15 cellular contexts compared by ENCODE assay signal in the genomic region with DNA sequence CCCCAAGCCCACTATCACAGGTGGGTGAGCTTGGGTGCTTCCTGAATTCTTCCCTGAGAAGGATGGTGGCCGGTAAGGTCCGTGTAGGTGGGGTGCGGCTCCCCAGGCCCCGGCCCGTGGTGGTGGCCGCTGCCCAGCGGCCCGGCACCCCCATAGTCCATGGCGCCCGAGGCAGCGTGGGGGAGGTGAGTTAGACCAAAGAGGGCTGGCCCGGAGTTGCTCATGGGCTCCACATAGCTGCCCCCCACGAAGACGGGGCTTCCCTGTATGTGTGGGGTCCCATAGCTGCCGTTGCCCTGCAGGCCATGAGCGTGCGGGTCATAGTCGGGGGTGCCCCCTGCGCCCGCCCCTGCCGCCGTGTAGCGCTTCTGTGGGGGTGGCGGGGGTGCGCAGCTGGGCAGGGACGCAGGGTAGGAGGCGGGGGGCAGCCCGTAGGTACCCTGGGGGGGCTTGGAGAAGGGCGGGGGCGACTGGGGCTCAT. TPM values are rescaled to one million over a fixed set of nuclear protein-coding genes. Genes with fewer than 3 reads are reported as not detected.
DNase-seq lines count a peak whose midpoint lies in the region; ATAC-seq, FAIRE-seq and TF ChIP-seq lines count a peak whose summit lies in the region.
"Had no signal": no experiment of that assay in that cellular context is flagged by ENCODE, and none has a peak within 500 bp of the region (broad histone marks: within the 10 kb centered on the region; RNA-seq: fewer than 3 reads in every experiment).

No MANE protein-coding gene starts in this region.

- CTCF ChIA-PET in AG04450 (lab: Charles Lee) = interaction anchor here (0.6 to 3.8 kb wide), 5 partner anchors 11 to 385 kb away, joined by 3 to 18 read pairs (median 7); no protein-coding TSS in a partner anchor

- peak overlapping the region; percentile 76 for H3K4me2 ChIP-seq in keratinocyte (ENCODE audit: control insufficient read depth, extremely low read depth, insufficient read depth, low read depth, low read length)

- peaks cover 73% of the 10 kb centered on the region for H3K4me1 Mint-ChIP-seq in progenitor cell of endocrine pancreas (ENCODE audit: low read depth)

- peaks cover 39% of the 10 kb centered on the region for H3K4me1 ChIP-seq in keratinocyte (ENCODE audit: control insufficient read depth, extremely low read depth, insufficient read depth, low read length)

- H3K9me3 ChIP-seq in AG04450 (ENCODE audit: control insufficient read depth, insufficient read depth, low read length) (no peaks in the 10 kb centered on the region), keratinocyte (ENCODE audit: control insufficient read depth, low read depth, low read length) (no peaks in the 10 kb centered on the region)

- H3K9ac ChIP-seq in keratinocyte (ENCODE audit: control insufficient read depth, extremely low read depth, insufficient read depth, low read length) = peak overlapping the region; percentile 71

- in situ Hi-C loops in brain microvascular endothelial cell (cut with HindIII; ENCODE audit: low pct_ligation_motif_present, low sequenced_read_pairs) = no loop called here

- peak overlapping the region; percentile 54 for H3K4me3 ChIP-seq in AG04450 (ENCODE audit: low read depth, low read length)
- peak overlapping the region; percentile 26 for H3K4me3 ChIP-seq in brain microvascular endothelial cell (ENCODE audit: low read depth, low read length)
- H3K4me3 ChIP-seq in keratinocyte (ENCODE audit: control insufficient read depth in 2 of 3, extremely low read depth in 1 of 3, insufficient read depth in 2 of 3, low read depth in 1 of 3, low read length in 3 of 3) = peak overlapping the region in 1 of 3 experiments; percentile 20

- TF ChIP-seq CTCF in AG04450 (IDR thresholded peaks at IDR 0.05; ENCODE audit: low read depth, low read length) (no peak), brain microvascular endothelial cell (IDR thresholded peaks at IDR 0.05; ENCODE audit: low read depth, low read length, missing control alignments) (no peak), keratinocyte (optimal IDR thresholded peaks at IDR 0.05 in 1 of 3, IDR thresholded peaks at IDR 0.05 in 1 of 3, conservative IDR thresholded peaks at IDR 0.05 in 1 of 3; ENCODE audit: extremely low read depth in 1 of 3, insufficient read depth in 2 of 3, low read length in 3 of 3) (no peak), progenitor cell of endocrine pancreas (IDR thresholded peaks at IDR 0.05; ENCODE audit: unreplicated experiment) (no peak)

- H3K27ac ChIP-seq in AG04450 (ENCODE audit: low read depth, low read length) (peak overlapping the region; percentile 95), brain microvascular endothelial cell (no peak overlapping the region), keratinocyte (ENCODE audit: control insufficient read depth, insufficient read depth, low read length) (peak overlapping the region; percentile 55)

- H3K4me3 Mint-ChIP-seq in progenitor cell of endocrine pancreas (ENCODE audit: low read depth) = peak overlapping the region; percentile 71

- no peak for ATAC-seq in HG03457 (IDR thresholded peaks at IDR 0.05; ENCODE audit: unreplicated experiment)
- ATAC-seq in GM21423 (IDR thresholded peaks at IDR 0.05; ENCODE audit: unreplicated experiment) = no peak

- no peaks in the 10 kb centered on the region for H3K9me3 Mint-ChIP-seq in progenitor cell of endocrine pancreas (ENCODE audit: low read depth)

- no peaks in the 10 kb centered on the region for H3K27me3 ChIP-seq in AG04450 (ENCODE audit: control insufficient read depth, insufficient read depth, low read length)
- H3K27me3 ChIP-seq in brain microvascular endothelial cell (replicated peaks) = peaks cover 98% of the 10 kb centered on the region
- H3K27me3 ChIP-seq in keratinocyte (ENCODE audit: control insufficient read depth, extremely low read depth, insufficient read depth, low read length) = no peaks in the 10 kb centered on the region

- FAIRE-seq in keratinocyte (lab: Jason Lieb, UNC) = no peak

- H3K9me1 ChIP-seq in keratinocyte (ENCODE audit: control insufficient read depth, extremely low read depth, insufficient read depth, low read length) = no peaks in the 10 kb centered on the region

- H3K36me3 ChIP-seq in brain microvascular endothelial cell (replicated peaks) = no peaks in the 10 kb centered on the region
- no peaks in the 10 kb centered on the region for H3K36me3 ChIP-seq in keratinocyte (ENCODE audit: control insufficient read depth in 2 of 2, extremely low read depth in 1 of 2, insufficient read depth in 2 of 2, low read length in 2 of 2)

- peak overlapping the region; percentile 98 for H3K27ac Mint-ChIP-seq in progenitor cell of endocrine pancreas

- H3K36me3 Mint-ChIP-seq in progenitor cell of endocrine pancreas (ENCODE audit: insufficient read depth) = peaks cover 18% of the 10 kb centered on the region

- no peaks in the 10 kb centered on the region for H4K20me1 ChIP-seq in keratinocyte (ENCODE audit: control insufficient read depth, extremely low read depth, insufficient read depth, low read length)

- dilution Hi-C loops in keratinocyte (cut with MboI; ENCODE audit: extremely low pct_ligation_motif_present, low sequenced_read_pairs) = no loop called here

- H3K27me3 Mint-ChIP-seq in progenitor cell of endocrine pancreas = no peaks in the 10 kb centered on the region

- POLR2A ChIA-PET in AG04450 (lab: Yijun Ruan, JAX) = interaction anchor here (1.2 to 2.0 kb wide), 5 partner anchors 9 to 30 kb away, joined by 6 to 21 read pairs (median 12); no protein-coding TSS in a partner anchor

- H2AFZ ChIP-seq in keratinocyte (ENCODE audit: control insufficient read depth, low read length) = no peak overlapping the region

- H3K79me2 ChIP-seq in keratinocyte (ENCODE audit: control insufficient read depth, insufficient read depth, low read length) = peaks cover 24% of the 10 kb centered on the region

- DNase-seq in AG04450 (ENCODE audit: low read depth, low spot score) (no peak), brain microvascular endothelial cell (no peak), keratinocyte (ENCODE audit: low read depth, low spot score) (no peak), progenitor cell of endocrine pancreas (ENCODE audit: low spot score, unreplicated experiment) (no peak), NOMO-1 treated with dmso at 0.1 percent for 144 hours (lab: John Stamatoyannopoulos, UW; ENCODE audit: unreplicated experiment) (no peak), NCI-H128 (lab: John Stamatoyannopoulos, UW; ENCODE audit: unreplicated experiment) (no peak)
- DNase-seq: amygdala, foreskin fibroblast, midbrain, NCI-H1048, NCI-H526 treated with DMSO at 0.1 percent for 48 hours, SIG-M5 had no signal

RNA-seq across cellular contexts. Expression of gene HOXA2, which starts 5.5 kb away (rescaled TPM):
- 3.1 and 4.1 TPM in 2 replicates for polyA plus RNA-seq in AG04450 (2011; rRNA removed)
- 2.4 and 3.0 TPM in 2 replicates for polyA minus RNA-seq in AG04450 (2011; rRNA and poly(A)+ RNA removed)
- polyA plus RNA-seq in keratinocyte = 0.22 to 1.1 TPM (median 0.71 TPM) in 3 replicates
- 0.24 TPM for polyA plus RNA-seq in keratinocyte (2011; ENCODE audit: low read depth)
- 0.25 and 0.47 TPM in 2 replicates for polyA plus RNA-seq in keratinocyte (2011; cell fraction: cytosol; rRNA removed)
- polyA plus RNA-seq in keratinocyte (2011; cell fraction: nucleus; rRNA removed) = 1.1 and 1.2 TPM in 2 replicates
- polyA plus RNA-seq in keratinocyte (2012; ENCODE audit: low replicate concordance) = 0.14 and 0.80 TPM in 2 replicates
- 0.23 to 0.35 TPM in 2 of 3 replicates, not detected in the other for polyA minus RNA-seq in keratinocyte
- polyA minus RNA-seq in keratinocyte (2011; cell fraction: cytosol; rRNA and poly(A)+ RNA removed) = not detected
- polyA minus RNA-seq in keratinocyte (2011; cell fraction: nucleus; rRNA and poly(A)+ RNA removed) = 0.54 TPM in 1 of 2 replicates, not detected in the other
- total RNA-seq in progenitor cell of endocrine pancreas = 17.9 and 18.6 TPM in 2 replicates
- total RNA-seq: A673 had no signal

RNA-seq across cellular contexts. Expression of gene HOXA1, which starts 12.1 kb away (rescaled TPM):
- polyA plus RNA-seq in AG04450 (2011; rRNA removed) = 2.6 and 2.9 TPM in 2 replicates
- polyA minus RNA-seq in AG04450 (2011; rRNA and poly(A)+ RNA removed) = 1.7 and 2.2 TPM in 2 replicates
- polyA plus RNA-seq in keratinocyte = 5.2 to 12.5 TPM (median 11.9 TPM) in 3 replicates
- polyA plus RNA-seq in keratinocyte (2011; ENCODE audit: low read depth) = 1.3 TPM
- polyA plus RNA-seq in keratinocyte (2011; cell fraction: cytosol; rRNA removed) = 11.8 and 14.4 TPM in 2 replicates
- polyA plus RNA-seq in keratinocyte (2011; cell fraction: nucleus; rRNA removed) = 7.9 and 8.1 TPM in 2 replicates
- 4.2 and 10.2 TPM in 2 replicates for polyA plus RNA-seq in keratinocyte (2012; ENCODE audit: low replicate concordance)
- 3.6 to 10.2 TPM (median 7.7 TPM) in 3 replicates for polyA minus RNA-seq in keratinocyte
- polyA minus RNA-seq in keratinocyte (2011; cell fraction: cytosol; rRNA and poly(A)+ RNA removed) = 4.4 TPM
- polyA minus RNA-seq in keratinocyte (2011; cell fraction: nucleus; rRNA and poly(A)+ RNA removed) = 2.6 and 5.5 TPM in 2 replicates
- total RNA-seq in progenitor cell of endocrine pancreas = 27.4 and 31.2 TPM in 2 replicates
- total RNA-seq: A673 had no signal

RNA-seq across cellular contexts. Expression of gene HOXA4, which starts 22.6 kb away (rescaled TPM):
- polyA plus RNA-seq in AG04450 (2011; rRNA removed) = 5.4 and 5.8 TPM in 2 replicates
- 3.6 and 4.2 TPM in 2 replicates for polyA minus RNA-seq in AG04450 (2011; rRNA and poly(A)+ RNA removed)
- polyA plus RNA-seq in keratinocyte = 0.40 to 1.8 TPM (median 1.5 TPM) in 3 replicates
- polyA plus RNA-seq in keratinocyte (2011; ENCODE audit: low read depth) = 0.55 TPM
- 1.3 and 1.5 TPM in 2 replicates for polyA plus RNA-seq in keratinocyte (2011; cell fraction: cytosol; rRNA removed)
- 2.1 and 2.6 TPM in 2 replicates for polyA plus RNA-seq in keratinocyte (2011; cell fraction: nucleus; rRNA removed)
- polyA plus RNA-seq in keratinocyte (2012; ENCODE audit: low replicate concordance) = 1.2 and 1.7 TPM in 2 replicates
- 0.30 to 0.99 TPM (median 0.74 TPM) in 3 replicates for polyA minus RNA-seq in keratinocyte
- not detected for polyA minus RNA-seq in keratinocyte (2011; cell fraction: cytosol; rRNA and poly(A)+ RNA removed)
- 0.54 and 0.63 TPM in 2 replicates for polyA minus RNA-seq in keratinocyte (2011; cell fraction: nucleus; rRNA and poly(A)+ RNA removed)
- total RNA-seq in progenitor cell of endocrine pancreas = 13.7 TPM in 2 replicates
- total RNA-seq: A673 had no signal

RNA-seq across cellular contexts. Expression of gene HOXA5, which starts 35.5 kb away (rescaled TPM):
- polyA plus RNA-seq in AG04450 (2011; rRNA removed) = 48.3 and 51.0 TPM in 2 replicates
- polyA minus RNA-seq in AG04450 (2011; rRNA and poly(A)+ RNA removed) = 37.7 and 49.7 TPM in 2 replicates
- polyA plus RNA-seq in keratinocyte = 3.3 to 7.1 TPM (median 4.5 TPM) in 3 replicates
- 6.8 TPM for polyA plus RNA-seq in keratinocyte (2011; ENCODE audit: low read depth)
- polyA plus RNA-seq in keratinocyte (2011; cell fraction: cytosol; rRNA removed) = 3.1 and 4.3 TPM in 2 replicates
- 9.4 and 10.0 TPM in 2 replicates for polyA plus RNA-seq in keratinocyte (2011; cell fraction: nucleus; rRNA removed)
- 3.2 and 5.0 TPM in 2 replicates for polyA plus RNA-seq in keratinocyte (2012; ENCODE audit: low replicate concordance)
- polyA minus RNA-seq in keratinocyte = 2.3 to 4.3 TPM (median 2.7 TPM) in 3 replicates
- polyA minus RNA-seq in keratinocyte (2011; cell fraction: cytosol; rRNA and poly(A)+ RNA removed) = 4.4 TPM
- 5.0 and 5.5 TPM in 2 replicates for polyA minus RNA-seq in keratinocyte (2011; cell fraction: nucleus; rRNA and poly(A)+ RNA removed)
- 12.6 and 18.1 TPM in 2 replicates for total RNA-seq in progenitor cell of endocrine pancreas
- total RNA-seq: A673 had no signal

RNA-seq across cellular contexts. Expression of gene HOXA6, which starts 39.6 kb away (rescaled TPM):
- polyA plus RNA-seq in AG04450 (2011; rRNA removed) (1.2 and 1.3 TPM in 2 replicates), keratinocyte (0.52 to 0.72 TPM (median 0.54 TPM) in 3 replicates)
- 0.91 and 2.1 TPM in 2 replicates for polyA minus RNA-seq in AG04450 (2011; rRNA and poly(A)+ RNA removed)
- polyA plus RNA-seq in keratinocyte (2011; ENCODE audit: low read depth) = not detected
- polyA plus RNA-seq in keratinocyte (2011; cell fraction: cytosol; rRNA removed) = 0.26 and 0.68 TPM in 2 replicates
- polyA plus RNA-seq in keratinocyte (2011; cell fraction: nucleus; rRNA removed) = 1.8 and 2.5 TPM in 2 replicates
- polyA plus RNA-seq in keratinocyte (2012; ENCODE audit: low replicate concordance) = 0.44 and 1.4 TPM in 2 replicates
- 0.59 to 2.3 TPM (median 1.1 TPM) in 3 replicates for polyA minus RNA-seq in keratinocyte
- not detected for polyA minus RNA-seq in keratinocyte (2011; cell fraction: cytosol; rRNA and poly(A)+ RNA removed)
- 2.7 and 3.6 TPM in 2 replicates for polyA minus RNA-seq in keratinocyte (2011; cell fraction: nucleus; rRNA and poly(A)+ RNA removed)
- total RNA-seq in progenitor cell of endocrine pancreas = 0.38 TPM in 1 of 2 replicates, not detected in the other
- total RNA-seq: A673 had no signal
